In genomic region chr3:162134571-162134970, GRCh38 we compare ENCODE assay signal across 1 cellular context.
TF ChIP-seq lines count a peak whose summit lies in the region.

No MANE protein-coding gene starts in this region.

TF ChIP-seq in H1, 55 proteins besides CTCF, POLR2A, EP300 and RAD21 (continued from another document):
- TF ChIP-seq CEBPB (IDR thresholded peaks at IDR 0.05; ENCODE audit: low read depth, low read length) (no peak), SP1 (IDR thresholded peaks at IDR 0.05; ENCODE audit: low read depth, low read length) (no peak), CHD7 (IDR thresholded peaks at IDR 0.05; ENCODE audit: insufficient replicate concordance, low read length) (no peak), SIN3A (conservative IDR thresholded peaks at IDR 0.05 in 1 of 2, IDR thresholded peaks at IDR 0.05 in 1 of 2; ENCODE audit: low read depth in 1 of 2, low read length in 2 of 2) (no peak), SRF (IDR thresholded peaks at IDR 0.05; ENCODE audit: low read depth, low read length) (no peak), ZNF274 (IDR thresholded peaks at IDR 0.05; ENCODE audit: borderline replicate concordance, extremely low read depth, low read length) (no peak), POU5F1 (IDR thresholded peaks at IDR 0.05; ENCODE audit: low read depth, low read length) (no peak)
